Comparison of ENCODE assay signal across 1 cellular context in the genomic region with DNA sequence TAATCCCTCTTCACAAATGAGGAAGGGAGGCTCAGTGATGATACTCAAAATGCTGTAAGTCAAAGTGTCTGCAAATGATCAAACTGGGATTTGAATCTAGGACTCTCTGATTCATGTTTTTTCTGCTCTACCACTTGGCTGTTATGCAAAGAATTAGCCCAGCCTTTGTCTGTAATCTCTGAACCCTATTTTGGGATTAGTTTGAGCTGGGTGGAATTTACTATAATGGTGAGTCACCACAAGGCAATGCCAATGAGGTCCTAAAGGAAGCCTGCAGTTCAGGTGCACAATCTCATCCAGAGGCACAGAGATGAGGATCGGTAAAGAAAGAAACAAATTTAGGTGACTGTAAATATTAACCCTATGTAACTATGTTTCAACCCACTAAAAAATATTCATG.
A peak's percentile ranks its signal among the peaks of the same experiment; 100 is the strongest.
TF ChIP-seq lines count a peak whose summit lies in the region.

No MANE protein-coding gene starts in this region.

TF ChIP-seq in HepG2, 621 proteins besides CTCF, POLR2A, EP300 and RAD21 (continued from another document):
- TF ChIP-seq, protein P1, sequence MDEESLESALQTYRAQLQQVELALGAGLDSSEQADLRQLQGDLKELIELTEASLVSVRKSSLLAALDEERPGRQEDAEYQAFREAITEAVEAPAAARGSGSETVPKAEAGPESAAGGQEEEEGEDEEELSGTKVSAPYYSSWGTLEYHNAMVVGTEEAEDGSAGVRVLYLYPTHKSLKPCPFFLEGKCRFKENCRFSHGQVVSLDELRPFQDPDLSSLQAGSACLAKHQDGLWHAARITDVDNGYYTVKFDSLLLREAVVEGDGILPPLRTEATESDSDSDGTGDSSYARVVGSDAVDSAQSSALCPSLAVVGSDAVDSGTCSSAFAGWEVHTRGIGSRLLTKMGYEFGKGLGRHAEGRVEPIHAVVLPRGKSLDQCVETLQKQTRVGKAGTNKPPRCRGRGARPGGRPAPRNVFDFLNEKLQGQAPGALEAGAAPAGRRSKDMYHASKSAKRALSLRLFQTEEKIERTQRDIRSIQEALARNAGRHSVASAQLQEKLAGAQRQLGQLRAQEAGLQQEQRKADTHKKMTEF (CRISPR knock-in tag; IDR thresholded peaks at IDR 0.05), result 0 out of 2 replicates have a peak, but pooled peaks have one; percentile 19
- TF ChIP-seq SMARCC2 (IDR thresholded peaks at IDR 0.05) (no peak), CEBPG (CRISPR knock-in tag; IDR thresholded peaks at IDR 0.05) (peak; percentile 14; the same call in 1 of the 2 replicates), KAT8 (CRISPR knock-in tag; IDR thresholded peaks at IDR 0.05) (0 out of 2 replicates have a peak, but pooled peaks have one; percentile 38), FUBP1 (CRISPR knock-in tag; IDR thresholded peaks at IDR 0.05; ENCODE audit: borderline replicate concordance) (no peak), ZNF546 (CRISPR knock-in tag; conservative IDR thresholded peaks at IDR 0.05) (no peak), SOX6 (IDR thresholded peaks at IDR 0.05) (no peak), SOX6 (CRISPR knock-in tag; IDR thresholded peaks at IDR 0.05) (0 out of 2 replicates have a peak, but pooled peaks have one; percentile 33), JUN (CRISPR knock-in tag; IDR thresholded peaks at IDR 0.05) (peak; percentile 67; the same call in 1 of the 2 replicates), PITX1 (CRISPR knock-in tag; IDR thresholded peaks at IDR 0.05) (peak; percentile 68; the same call in 1 of the 2 replicates), ZFP62 (CRISPR knock-in tag; IDR thresholded peaks at IDR 0.05) (no peak), FOSL2 (CRISPR knock-in tag; IDR thresholded peaks at IDR 0.05) (peak; percentile 93), RCOR2 (CRISPR knock-in tag; IDR thresholded peaks at IDR 0.05) (peak; percentile 45; the same call in 1 of the 2 replicates)
- TF ChIP-seq, protein P2, sequence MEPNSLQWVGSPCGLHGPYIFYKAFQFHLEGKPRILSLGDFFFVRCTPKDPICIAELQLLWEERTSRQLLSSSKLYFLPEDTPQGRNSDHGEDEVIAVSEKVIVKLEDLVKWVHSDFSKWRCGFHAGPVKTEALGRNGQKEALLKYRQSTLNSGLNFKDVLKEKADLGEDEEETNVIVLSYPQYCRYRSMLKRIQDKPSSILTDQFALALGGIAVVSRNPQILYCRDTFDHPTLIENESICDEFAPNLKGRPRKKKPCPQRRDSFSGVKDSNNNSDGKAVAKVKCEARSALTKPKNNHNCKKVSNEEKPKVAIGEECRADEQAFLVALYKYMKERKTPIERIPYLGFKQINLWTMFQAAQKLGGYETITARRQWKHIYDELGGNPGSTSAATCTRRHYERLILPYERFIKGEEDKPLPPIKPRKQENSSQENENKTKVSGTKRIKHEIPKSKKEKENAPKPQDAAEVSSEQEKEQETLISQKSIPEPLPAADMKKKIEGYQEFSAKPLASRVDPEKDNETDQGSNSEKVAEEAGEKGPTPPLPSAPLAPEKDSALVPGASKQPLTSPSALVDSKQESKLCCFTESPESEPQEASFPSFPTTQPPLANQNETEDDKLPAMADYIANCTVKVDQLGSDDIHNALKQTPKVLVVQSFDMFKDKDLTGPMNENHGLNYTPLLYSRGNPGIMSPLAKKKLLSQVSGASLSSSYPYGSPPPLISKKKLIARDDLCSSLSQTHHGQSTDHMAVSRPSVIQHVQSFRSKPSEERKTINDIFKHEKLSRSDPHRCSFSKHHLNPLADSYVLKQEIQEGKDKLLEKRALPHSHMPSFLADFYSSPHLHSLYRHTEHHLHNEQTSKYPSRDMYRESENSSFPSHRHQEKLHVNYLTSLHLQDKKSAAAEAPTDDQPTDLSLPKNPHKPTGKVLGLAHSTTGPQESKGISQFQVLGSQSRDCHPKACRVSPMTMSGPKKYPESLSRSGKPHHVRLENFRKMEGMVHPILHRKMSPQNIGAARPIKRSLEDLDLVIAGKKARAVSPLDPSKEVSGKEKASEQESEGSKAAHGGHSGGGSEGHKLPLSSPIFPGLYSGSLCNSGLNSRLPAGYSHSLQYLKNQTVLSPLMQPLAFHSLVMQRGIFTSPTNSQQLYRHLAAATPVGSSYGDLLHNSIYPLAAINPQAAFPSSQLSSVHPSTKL (CRISPR knock-in tag; IDR thresholded peaks at IDR 0.05), result peak; percentile 74
- TF ChIP-seq, protein P3, sequence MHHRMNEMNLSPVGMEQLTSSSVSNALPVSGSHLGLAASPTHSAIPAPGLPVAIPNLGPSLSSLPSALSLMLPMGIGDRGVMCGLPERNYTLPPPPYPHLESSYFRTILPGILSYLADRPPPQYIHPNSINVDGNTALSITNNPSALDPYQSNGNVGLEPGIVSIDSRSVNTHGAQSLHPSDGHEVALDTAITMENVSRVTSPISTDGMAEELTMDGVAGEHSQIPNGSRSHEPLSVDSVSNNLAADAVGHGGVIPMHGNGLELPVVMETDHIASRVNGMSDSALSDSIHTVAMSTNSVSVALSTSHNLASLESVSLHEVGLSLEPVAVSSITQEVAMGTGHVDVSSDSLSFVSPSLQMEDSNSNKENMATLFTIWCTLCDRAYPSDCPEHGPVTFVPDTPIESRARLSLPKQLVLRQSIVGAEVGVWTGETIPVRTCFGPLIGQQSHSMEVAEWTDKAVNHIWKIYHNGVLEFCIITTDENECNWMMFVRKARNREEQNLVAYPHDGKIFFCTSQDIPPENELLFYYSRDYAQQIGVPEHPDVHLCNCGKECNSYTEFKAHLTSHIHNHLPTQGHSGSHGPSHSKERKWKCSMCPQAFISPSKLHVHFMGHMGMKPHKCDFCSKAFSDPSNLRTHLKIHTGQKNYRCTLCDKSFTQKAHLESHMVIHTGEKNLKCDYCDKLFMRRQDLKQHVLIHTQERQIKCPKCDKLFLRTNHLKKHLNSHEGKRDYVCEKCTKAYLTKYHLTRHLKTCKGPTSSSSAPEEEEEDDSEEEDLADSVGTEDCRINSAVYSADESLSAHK (CRISPR knock-in tag; IDR thresholded peaks at IDR 0.05; ENCODE audit: borderline replicate concordance), result no peak
- TF ChIP-seq, protein P4, sequence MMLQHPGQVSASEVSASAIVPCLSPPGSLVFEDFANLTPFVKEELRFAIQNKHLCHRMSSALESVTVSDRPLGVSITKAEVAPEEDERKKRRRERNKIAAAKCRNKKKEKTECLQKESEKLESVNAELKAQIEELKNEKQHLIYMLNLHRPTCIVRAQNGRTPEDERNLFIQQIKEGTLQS (CRISPR knock-in tag; IDR thresholded peaks at IDR 0.05), result peak; percentile 85
